Comparison of ENCODE assay signal across 1 cellular context in genomic region chr1:179025975-179026812, GRCh38.
A peak's percentile ranks its signal among the peaks of the same experiment; 100 is the strongest.
TF ChIP-seq lines count a peak whose summit lies in the region.

No MANE protein-coding gene starts in this region.

TF ChIP-seq in K562, 482 proteins besides CTCF, POLR2A, EP300 and RAD21 (continued from another document and continues in another):
- TF ChIP-seq FOXP4 (CRISPR knock-in tag; IDR thresholded peaks at IDR 0.05; ENCODE audit: borderline replicate concordance), result peak; percentile 81; the same call in 1 of the 2 replicates
- TF ChIP-seq U2AF1 (optimal IDR thresholded peaks at IDR 0.05; ENCODE audit: low read depth, low read length), result no peak
- no peak for TF ChIP-seq RCOR1 (IDR thresholded peaks at IDR 0.05; ENCODE audit: borderline replicate concordance in 1 of 2, low read depth in 2 of 2, low read length in 2 of 2)
- peak; percentile 47 for TF ChIP-seq TBP (optimal IDR thresholded peaks at IDR 0.05; ENCODE audit: low read depth, low read length)
- no peak for TF ChIP-seq PPARD (CRISPR knock-in tag; IDR thresholded peaks at IDR 0.05)
- TF ChIP-seq TEAD4 (IDR thresholded peaks at IDR 0.05; ENCODE audit: low read length), result no peak
- TF ChIP-seq TEAD4 (CRISPR knock-in tag; IDR thresholded peaks at IDR 0.05; ENCODE audit: borderline replicate concordance), result no peak; the same call in 1 of the 2 replicates
- no peak for TF ChIP-seq FOS (IDR thresholded peaks at IDR 0.05; ENCODE audit: extremely low read depth, insufficient read length)
- TF ChIP-seq EHMT2 (IDR thresholded peaks at IDR 0.05), result no peak
- TF ChIP-seq, protein P1, sequence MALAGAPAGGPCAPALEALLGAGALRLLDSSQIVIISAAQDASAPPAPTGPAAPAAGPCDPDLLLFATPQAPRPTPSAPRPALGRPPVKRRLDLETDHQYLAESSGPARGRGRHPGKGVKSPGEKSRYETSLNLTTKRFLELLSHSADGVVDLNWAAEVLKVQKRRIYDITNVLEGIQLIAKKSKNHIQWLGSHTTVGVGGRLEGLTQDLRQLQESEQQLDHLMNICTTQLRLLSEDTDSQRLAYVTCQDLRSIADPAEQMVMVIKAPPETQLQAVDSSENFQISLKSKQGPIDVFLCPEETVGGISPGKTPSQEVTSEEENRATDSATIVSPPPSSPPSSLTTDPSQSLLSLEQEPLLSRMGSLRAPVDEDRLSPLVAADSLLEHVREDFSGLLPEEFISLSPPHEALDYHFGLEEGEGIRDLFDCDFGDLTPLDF (CRISPR knock-in tag; IDR thresholded peaks at IDR 0.05), result peak; percentile 88
- TF ChIP-seq DDX20 (tag; IDR thresholded peaks at IDR 0.05; ENCODE audit: low read depth), result no peak
- no peak for TF ChIP-seq GTF2A2 (tag; IDR thresholded peaks at IDR 0.05)
- 0 out of 2 replicates have a peak, but pooled peaks have one; percentile 16 for TF ChIP-seq ZNF24 (IDR thresholded peaks at IDR 0.05)
- 0 out of 2 replicates have a peak, but pooled peaks have one; percentile 22 for TF ChIP-seq ZNF133 (CRISPR knock-in tag; IDR thresholded peaks at IDR 0.05)
- TF ChIP-seq ZBTB7A (IDR thresholded peaks at IDR 0.05; ENCODE audit: borderline replicate concordance, control insufficient read depth, low read depth, low read length), result peak; percentile 99
- no peak for TF ChIP-seq RFX7 (CRISPR knock-in tag; IDR thresholded peaks at IDR 0.05)
- TF ChIP-seq, protein P2, sequence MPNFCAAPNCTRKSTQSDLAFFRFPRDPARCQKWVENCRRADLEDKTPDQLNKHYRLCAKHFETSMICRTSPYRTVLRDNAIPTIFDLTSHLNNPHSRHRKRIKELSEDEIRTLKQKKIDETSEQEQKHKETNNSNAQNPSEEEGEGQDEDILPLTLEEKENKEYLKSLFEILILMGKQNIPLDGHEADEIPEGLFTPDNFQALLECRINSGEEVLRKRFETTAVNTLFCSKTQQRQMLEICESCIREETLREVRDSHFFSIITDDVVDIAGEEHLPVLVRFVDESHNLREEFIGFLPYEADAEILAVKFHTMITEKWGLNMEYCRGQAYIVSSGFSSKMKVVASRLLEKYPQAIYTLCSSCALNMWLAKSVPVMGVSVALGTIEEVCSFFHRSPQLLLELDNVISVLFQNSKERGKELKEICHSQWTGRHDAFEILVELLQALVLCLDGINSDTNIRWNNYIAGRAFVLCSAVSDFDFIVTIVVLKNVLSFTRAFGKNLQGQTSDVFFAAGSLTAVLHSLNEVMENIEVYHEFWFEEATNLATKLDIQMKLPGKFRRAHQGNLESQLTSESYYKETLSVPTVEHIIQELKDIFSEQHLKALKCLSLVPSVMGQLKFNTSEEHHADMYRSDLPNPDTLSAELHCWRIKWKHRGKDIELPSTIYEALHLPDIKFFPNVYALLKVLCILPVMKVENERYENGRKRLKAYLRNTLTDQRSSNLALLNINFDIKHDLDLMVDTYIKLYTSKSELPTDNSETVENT (CRISPR knock-in tag; IDR thresholded peaks at IDR 0.05), result peak; percentile 82
- TF ChIP-seq HINFP (tag; conservative IDR thresholded peaks at IDR 0.05; ENCODE audit: low read depth), result no peak
- no peak for TF ChIP-seq HNRNPK (IDR thresholded peaks at IDR 0.05; ENCODE audit: low read depth, low read length, poor library complexity, severe bottlenecking)
- no peak for TF ChIP-seq SMARCA5 (IDR thresholded peaks at IDR 0.05)
- TF ChIP-seq SAP30 (IDR thresholded peaks at IDR 0.05; ENCODE audit: borderline replicate concordance, insufficient read depth, low read depth, low read length, poor library complexity, severe bottlenecking), result no peak
- TF ChIP-seq ZNF586 (CRISPR knock-in tag; conservative IDR thresholded peaks at IDR 0.05), result no peak
- no peak for TF ChIP-seq NCOA2 (IDR thresholded peaks at IDR 0.05; ENCODE audit: partially characterized antibody in 2 of 2)
- TF ChIP-seq PCBP1 (IDR thresholded peaks at IDR 0.05; ENCODE audit: low read depth, low read length, poor library complexity, severe bottlenecking), result peak; percentile 21
- TF ChIP-seq NCOA6 (IDR thresholded peaks at IDR 0.05), result no peak
- TF ChIP-seq ZNF785 (CRISPR knock-in tag; IDR thresholded peaks at IDR 0.05), result no peak
- no peak for TF ChIP-seq POLR3G (IDR thresholded peaks at IDR 0.05; ENCODE audit: extremely low read depth, insufficient read length, insufficient replicate concordance)
- TF ChIP-seq, protein P3, sequence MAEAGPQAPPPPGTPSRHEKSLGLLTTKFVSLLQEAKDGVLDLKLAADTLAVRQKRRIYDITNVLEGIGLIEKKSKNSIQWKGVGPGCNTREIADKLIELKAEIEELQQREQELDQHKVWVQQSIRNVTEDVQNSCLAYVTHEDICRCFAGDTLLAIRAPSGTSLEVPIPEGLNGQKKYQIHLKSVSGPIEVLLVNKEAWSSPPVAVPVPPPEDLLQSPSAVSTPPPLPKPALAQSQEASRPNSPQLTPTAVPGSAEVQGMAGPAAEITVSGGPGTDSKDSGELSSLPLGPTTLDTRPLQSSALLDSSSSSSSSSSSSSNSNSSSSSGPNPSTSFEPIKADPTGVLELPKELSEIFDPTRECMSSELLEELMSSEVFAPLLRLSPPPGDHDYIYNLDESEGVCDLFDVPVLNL (CRISPR knock-in tag; IDR thresholded peaks at IDR 0.05; ENCODE audit: low read depth), result no peak
- 0 out of 2 replicates have a peak, but pooled peaks have one; percentile 54 for TF ChIP-seq ETS1 (conservative IDR thresholded peaks at IDR 0.05; ENCODE audit: control insufficient read depth, low read depth, low read length)
- no peak for TF ChIP-seq PURB (CRISPR knock-in tag; IDR thresholded peaks at IDR 0.05; ENCODE audit: low read depth)
- TF ChIP-seq RNF2 (IDR thresholded peaks at IDR 0.05), result peak; percentile 59; the same call in 1 of the 2 replicates
- 0 out of 2 replicates have a peak, but pooled peaks have one; percentile 71 for TF ChIP-seq KLF13 (tag; IDR thresholded peaks at IDR 0.05; ENCODE audit: borderline replicate concordance, low read depth)
- 0 out of 2 replicates have a peak, but pooled peaks have one; percentile 93 for TF ChIP-seq SRSF3 (IDR thresholded peaks at IDR 0.05; ENCODE audit: insufficient read depth, low read length)
- TF ChIP-seq, protein P4, sequence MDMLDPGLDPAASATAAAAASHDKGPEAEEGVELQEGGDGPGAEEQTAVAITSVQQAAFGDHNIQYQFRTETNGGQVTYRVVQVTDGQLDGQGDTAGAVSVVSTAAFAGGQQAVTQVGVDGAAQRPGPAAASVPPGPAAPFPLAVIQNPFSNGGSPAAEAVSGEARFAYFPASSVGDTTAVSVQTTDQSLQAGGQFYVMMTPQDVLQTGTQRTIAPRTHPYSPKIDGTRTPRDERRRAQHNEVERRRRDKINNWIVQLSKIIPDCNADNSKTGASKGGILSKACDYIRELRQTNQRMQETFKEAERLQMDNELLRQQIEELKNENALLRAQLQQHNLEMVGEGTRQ (CRISPR knock-in tag; IDR thresholded peaks at IDR 0.05), result no peak
- TF ChIP-seq FOXA1 (IDR thresholded peaks at IDR 0.05; ENCODE audit: borderline replicate concordance), result no peak
- TF ChIP-seq, protein P5, sequence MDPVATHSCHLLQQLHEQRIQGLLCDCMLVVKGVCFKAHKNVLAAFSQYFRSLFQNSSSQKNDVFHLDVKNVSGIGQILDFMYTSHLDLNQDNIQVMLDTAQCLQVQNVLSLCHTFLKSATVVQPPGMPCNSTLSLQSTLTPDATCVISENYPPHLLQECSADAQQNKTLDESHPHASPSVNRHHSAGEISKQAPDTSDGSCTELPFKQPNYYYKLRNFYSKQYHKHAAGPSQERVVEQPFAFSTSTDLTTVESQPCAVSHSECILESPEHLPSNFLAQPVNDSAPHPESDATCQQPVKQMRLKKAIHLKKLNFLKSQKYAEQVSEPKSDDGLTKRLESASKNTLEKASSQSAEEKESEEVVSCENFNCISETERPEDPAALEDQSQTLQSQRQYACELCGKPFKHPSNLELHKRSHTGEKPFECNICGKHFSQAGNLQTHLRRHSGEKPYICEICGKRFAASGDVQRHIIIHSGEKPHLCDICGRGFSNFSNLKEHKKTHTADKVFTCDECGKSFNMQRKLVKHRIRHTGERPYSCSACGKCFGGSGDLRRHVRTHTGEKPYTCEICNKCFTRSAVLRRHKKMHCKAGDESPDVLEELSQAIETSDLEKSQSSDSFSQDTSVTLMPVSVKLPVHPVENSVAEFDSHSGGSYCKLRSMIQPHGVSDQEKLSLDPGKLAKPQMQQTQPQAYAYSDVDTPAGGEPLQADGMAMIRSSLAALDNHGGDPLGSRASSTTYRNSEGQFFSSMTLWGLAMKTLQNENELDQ (CRISPR knock-in tag; IDR thresholded peaks at IDR 0.05; ENCODE audit: borderline replicate concordance), result peak; percentile 96; the same call in 1 of the 2 replicates
- TF ChIP-seq MTA1 (IDR thresholded peaks at IDR 0.05; ENCODE audit: borderline replicate concordance), result peak; percentile 37; the same call in 1 of the 2 replicates
- no peak for TF ChIP-seq MAFK (IDR thresholded peaks at IDR 0.05; ENCODE audit: low read length)
- TF ChIP-seq SOX6 (IDR thresholded peaks at IDR 0.05), result no peak
- TF ChIP-seq, protein P6, sequence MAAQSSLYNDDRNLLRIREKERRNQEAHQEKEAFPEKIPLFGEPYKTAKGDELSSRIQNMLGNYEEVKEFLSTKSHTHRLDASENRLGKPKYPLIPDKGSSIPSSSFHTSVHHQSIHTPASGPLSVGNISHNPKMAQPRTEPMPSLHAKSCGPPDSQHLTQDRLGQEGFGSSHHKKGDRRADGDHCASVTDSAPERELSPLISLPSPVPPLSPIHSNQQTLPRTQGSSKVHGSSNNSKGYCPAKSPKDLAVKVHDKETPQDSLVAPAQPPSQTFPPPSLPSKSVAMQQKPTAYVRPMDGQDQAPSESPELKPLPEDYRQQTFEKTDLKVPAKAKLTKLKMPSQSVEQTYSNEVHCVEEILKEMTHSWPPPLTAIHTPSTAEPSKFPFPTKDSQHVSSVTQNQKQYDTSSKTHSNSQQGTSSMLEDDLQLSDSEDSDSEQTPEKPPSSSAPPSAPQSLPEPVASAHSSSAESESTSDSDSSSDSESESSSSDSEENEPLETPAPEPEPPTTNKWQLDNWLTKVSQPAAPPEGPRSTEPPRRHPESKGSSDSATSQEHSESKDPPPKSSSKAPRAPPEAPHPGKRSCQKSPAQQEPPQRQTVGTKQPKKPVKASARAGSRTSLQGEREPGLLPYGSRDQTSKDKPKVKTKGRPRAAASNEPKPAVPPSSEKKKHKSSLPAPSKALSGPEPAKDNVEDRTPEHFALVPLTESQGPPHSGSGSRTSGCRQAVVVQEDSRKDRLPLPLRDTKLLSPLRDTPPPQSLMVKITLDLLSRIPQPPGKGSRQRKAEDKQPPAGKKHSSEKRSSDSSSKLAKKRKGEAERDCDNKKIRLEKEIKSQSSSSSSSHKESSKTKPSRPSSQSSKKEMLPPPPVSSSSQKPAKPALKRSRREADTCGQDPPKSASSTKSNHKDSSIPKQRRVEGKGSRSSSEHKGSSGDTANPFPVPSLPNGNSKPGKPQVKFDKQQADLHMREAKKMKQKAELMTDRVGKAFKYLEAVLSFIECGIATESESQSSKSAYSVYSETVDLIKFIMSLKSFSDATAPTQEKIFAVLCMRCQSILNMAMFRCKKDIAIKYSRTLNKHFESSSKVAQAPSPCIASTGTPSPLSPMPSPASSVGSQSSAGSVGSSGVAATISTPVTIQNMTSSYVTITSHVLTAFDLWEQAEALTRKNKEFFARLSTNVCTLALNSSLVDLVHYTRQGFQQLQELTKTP (IDR thresholded peaks at IDR 0.05; ENCODE audit: low read depth in 1 of 2, partially characterized antibody in 2 of 2), result no peak
- TF ChIP-seq ZNF384 (IDR thresholded peaks at IDR 0.05; ENCODE audit: low read depth, low read length), result no peak
- no peak for TF ChIP-seq TGIF2 (CRISPR knock-in tag; IDR thresholded peaks at IDR 0.05)
- TF ChIP-seq ZBTB17 (CRISPR knock-in tag; IDR thresholded peaks at IDR 0.05), result peak; percentile 84
- TF ChIP-seq ZBTB1 (CRISPR knock-in tag; IDR thresholded peaks at IDR 0.05; ENCODE audit: borderline replicate concordance, low read depth), result peak; percentile 63
- TF ChIP-seq ZNF146 (CRISPR knock-in tag; IDR thresholded peaks at IDR 0.05; ENCODE audit: unreplicated experiment), result no peak
- peak; percentile 98 for TF ChIP-seq L3MBTL2 (IDR thresholded peaks at IDR 0.05)
- no peak for TF ChIP-seq CSDE1 (IDR thresholded peaks at IDR 0.05)
- no peak for TF ChIP-seq DLX4 (CRISPR knock-in tag; IDR thresholded peaks at IDR 0.05)
- no peak for TF ChIP-seq ZNF584 (CRISPR knock-in tag; IDR thresholded peaks at IDR 0.05; ENCODE audit: low read depth)
- 0 out of 2 replicates have a peak, but pooled peaks have one; percentile 58 for TF ChIP-seq ZNF75A (CRISPR knock-in tag; IDR thresholded peaks at IDR 0.05)
- TF ChIP-seq ZNF764 (CRISPR knock-in tag; IDR thresholded peaks at IDR 0.05; ENCODE audit: low read depth), result peak; percentile 42; the same call in 1 of the 2 replicates
